Comparison of ENCODE assay signal across 16 cellular contexts in genomic region chr5:73908440-73908839, GRCh38.
"Had no signal": no experiment of that assay in that cellular context is flagged by ENCODE, and none has a peak within 500 bp of the region (broad histone marks: within the 10 kb centered on the region; RNA-seq: fewer than 3 reads in every experiment).

No MANE protein-coding gene starts in this region.

- H3K4me1 Mint-ChIP-seq: activated B cell treated with CpG ODN at 0.5 μM for 24 hours; activated CD4-positive, alpha-beta T cell treated with anti-CD3 and anti-CD28 coated beads, Interleukin-2, amount 10 ng/mL, durations not matched to agents 24 days and 14 days; activated naive CD8-positive, alpha-beta T cell treated with anti-CD3 and anti-CD28 coated beads, Interleukin-2, amount 50 U/mL, for 24 hours; naive B cell; stimulated activated effector memory CD8-positive, alpha-beta T cell treated with anti-CD3 and anti-CD28 coated beads, Interleukin-12 subunit alpha, Interleukin-12 subunit beta, amount 100 ng/mL, for 72 hours had no signal

- H3K27ac ChIP-seq: coronary artery, gastrocnemius medialis, heart right ventricle, right atrium auricular region, transverse colon had no signal

- H3K4me3 Mint-ChIP-seq: activated B cell treated with CpG ODN at 0.5 μM for 24 hours; activated CD4-positive, alpha-beta T cell treated with anti-CD3 and anti-CD28 coated beads, Interleukin-2, amount 10 ng/mL, durations not matched to agents 24 days and 14 days; activated naive CD8-positive, alpha-beta T cell treated with anti-CD3 and anti-CD28 coated beads, Interleukin-2, amount 50 U/mL, for 24 hours; effector memory CD8-positive, alpha-beta T cell; naive B cell; stimulated activated effector memory CD8-positive, alpha-beta T cell treated with anti-CD3 and anti-CD28 coated beads, Interleukin-12 subunit alpha, Interleukin-12 subunit beta, amount 100 ng/mL, for 72 hours; T-helper 1 cell treated with Interleukin-12 subunit alpha and Interleukin-12 subunit beta and Interleukin-4 antibody, amounts not matched to agents 30 μg/mL and 1 μg/mL, for 36 hours had no signal

- H3K27me3 Mint-ChIP-seq: effector memory CD8-positive, alpha-beta T cell had no signal

- H3K4me1 ChIP-seq: gastrocnemius medialis, heart right ventricle, right atrium auricular region, transverse colon had no signal

- ATAC-seq: activated naive CD8-positive, alpha-beta T cell treated with anti-CD3 and anti-CD28 coated beads, Interleukin-2, amount 50 U/mL, for 24 hours; effector memory CD8-positive, alpha-beta T cell; gastrocnemius medialis; heart right ventricle; stimulated activated effector memory CD8-positive, alpha-beta T cell treated with anti-CD3 and anti-CD28 coated beads, Interleukin-12 subunit alpha, Interleukin-12 subunit beta, amount 100 ng/mL, for 72 hours had no signal

- H3K27ac Mint-ChIP-seq: activated B cell treated with CpG ODN at 0.5 μM for 24 hours; activated CD4-positive, alpha-beta T cell treated with anti-CD3 and anti-CD28 coated beads, Interleukin-2, amount 10 ng/mL, durations not matched to agents 24 days and 14 days; activated naive CD8-positive, alpha-beta T cell treated with anti-CD3 and anti-CD28 coated beads, Interleukin-2, amount 50 U/mL, for 24 hours; effector memory CD8-positive, alpha-beta T cell; naive B cell; stimulated activated effector memory CD8-positive, alpha-beta T cell treated with anti-CD3 and anti-CD28 coated beads, Interleukin-12 subunit alpha, Interleukin-12 subunit beta, amount 100 ng/mL, for 72 hours; T-helper 1 cell treated with Interleukin-12 subunit alpha and Interleukin-12 subunit beta and Interleukin-4 antibody, amounts not matched to agents 30 μg/mL and 1 μg/mL, for 36 hours had no signal

- H3K9me3 ChIP-seq: gastrocnemius medialis, right atrium auricular region, transverse colon had no signal

- H3K36me3 ChIP-seq: gastrocnemius medialis, right atrium auricular region had no signal

- H3K36me3 Mint-ChIP-seq: naive B cell; stimulated activated effector memory CD8-positive, alpha-beta T cell treated with anti-CD3 and anti-CD28 coated beads, Interleukin-12 subunit alpha, Interleukin-12 subunit beta, amount 100 ng/mL, for 72 hours had no signal

- H3K4me3 ChIP-seq: coronary artery, gastrocnemius medialis, heart right ventricle, right atrium auricular region, smooth muscle cell, transverse colon had no signal

- H3K4me2 ChIP-seq: smooth muscle cell had no signal

- DNase-seq: activated B cell treated with CpG ODN at 0.5 μM for 24 hours; activated CD4-positive, alpha-beta T cell treated with anti-CD3 and anti-CD28 coated beads, Interleukin-2, amount 10 ng/mL, durations not matched to agents 24 days and 14 days; activated CD8-positive, alpha-beta memory T cell treated with anti-CD3 and anti-CD28 coated beads for 24 hours; activated naive CD4-positive, alpha-beta T cell treated with Interleukin-2 at 50 U/mL for 16 hours; activated naive CD8-positive, alpha-beta T cell treated with anti-CD3 and anti-CD28 coated beads, Interleukin-2, amount 50 U/mL, for 24 hours; effector memory CD8-positive, alpha-beta T cell; gastrocnemius medialis; heart right ventricle; naive B cell; posterior cingulate gyrus; transverse colon had no signal

- H3K9me3 Mint-ChIP-seq: activated B cell treated with CpG ODN at 0.5 μM for 24 hours; activated CD4-positive, alpha-beta T cell treated with anti-CD3 and anti-CD28 coated beads, Interleukin-2, amount 10 ng/mL, durations not matched to agents 24 days and 14 days; activated naive CD8-positive, alpha-beta T cell treated with anti-CD3 and anti-CD28 coated beads, Interleukin-2, amount 50 U/mL, for 24 hours; effector memory CD8-positive, alpha-beta T cell; stimulated activated effector memory CD8-positive, alpha-beta T cell treated with anti-CD3 and anti-CD28 coated beads, Interleukin-12 subunit alpha, Interleukin-12 subunit beta, amount 100 ng/mL, for 72 hours; T-helper 1 cell treated with Interleukin-12 subunit alpha and Interleukin-12 subunit beta and Interleukin-4 antibody, amounts not matched to agents 30 μg/mL and 1 μg/mL, for 36 hours had no signal
